Comparison of ENCODE assay signal across 10 cellular contexts in genomic region chr6:15259766-15260098, GRCh38. TPM values are rescaled to one million over a fixed set of nuclear protein-coding genes. Genes with fewer than 3 reads are reported as not detected.
DNase-seq lines count a peak whose midpoint lies in the region; ATAC-seq and TF ChIP-seq lines count a peak whose summit lies in the region.
"Had no signal": no experiment of that assay in that cellular context is flagged by ENCODE, and none has a peak within 500 bp of the region (broad histone marks: within the 10 kb centered on the region; RNA-seq: fewer than 3 reads in every experiment).

No MANE protein-coding gene starts in this region.

- peak overlapping the region; percentile 57 to 75 for H3K4me3 Mint-ChIP-seq in activated T-cell treated with anti-CD3 and anti-CD28 coated beads, Interleukin-2, amount 50 U/mL, for 72 hours
- H3K4me3 Mint-ChIP-seq in immature natural killer cell = peak overlapping the region in 2 of 5 donors; percentile 4 to 58
- H3K4me3 Mint-ChIP-seq in stimulated activated naive CD8-positive, alpha-beta T cell treated with anti-CD3 and anti-CD28 coated beads, Interleukin-15, amount 100 ng/mL, for 72 hours = peak overlapping the region; percentile 24 to 37

- peak overlapping the region; percentile 36; the same call in 1 of the 2 replicates for H3K27ac ChIP-seq in VCaP

- H3K27ac Mint-ChIP-seq in activated T-cell treated with anti-CD3 and anti-CD28 coated beads, Interleukin-2, amount 50 U/mL, for 72 hours = peak overlapping the region; percentile 87
- H3K27ac Mint-ChIP-seq in immature natural killer cell = peak overlapping the region; percentile 71 to 91 (median 81)
- peak overlapping the region; percentile 66 to 77 for H3K27ac Mint-ChIP-seq in stimulated activated naive CD8-positive, alpha-beta T cell treated with anti-CD3 and anti-CD28 coated beads, Interleukin-15, amount 100 ng/mL, for 72 hours

- H3K27me3 Mint-ChIP-seq in activated T-cell treated with anti-CD3 and anti-CD28 coated beads, Interleukin-2, amount 50 U/mL, for 72 hours (ENCODE audit: low read depth) = no peaks in the 10 kb centered on the region
- peaks cover 0 to 4% (median 0%) of the 10 kb centered on the region in 3 donors for H3K27me3 Mint-ChIP-seq in immature natural killer cell (ENCODE audit: low read depth in 3 of 3)
- H3K27me3 Mint-ChIP-seq in stimulated activated naive CD8-positive, alpha-beta T cell treated with anti-CD3 and anti-CD28 coated beads, Interleukin-15, amount 100 ng/mL, for 72 hours = no peaks in the 10 kb centered on the region

- no peak for ATAC-seq in activated T-cell treated with anti-CD3 and anti-CD28 coated beads, Interleukin-2, amount 50 U/mL, for 72 hours (replicated peaks in 1 of 2)
- no peak for ATAC-seq in stimulated activated naive CD8-positive, alpha-beta T cell treated with anti-CD3 and anti-CD28 coated beads, Interleukin-15, amount 100 ng/mL, for 72 hours
- no peak for ATAC-seq in HG03095 (IDR thresholded peaks at IDR 0.05; ENCODE audit: unreplicated experiment)
- ATAC-seq: left colon had no signal

- no peaks in the 10 kb centered on the region for H3K9me3 Mint-ChIP-seq in activated T-cell treated with anti-CD3 and anti-CD28 coated beads, Interleukin-2, amount 50 U/mL, for 72 hours
- H3K9me3 Mint-ChIP-seq in immature natural killer cell = no peaks in the 10 kb centered on the region
- H3K9me3 Mint-ChIP-seq in stimulated activated naive CD8-positive, alpha-beta T cell treated with anti-CD3 and anti-CD28 coated beads, Interleukin-15, amount 100 ng/mL, for 72 hours = no peaks in the 10 kb centered on the region

- peaks cover 16 to 40% of the 10 kb centered on the region in 2 donors for H3K36me3 Mint-ChIP-seq in activated T-cell treated with anti-CD3 and anti-CD28 coated beads, Interleukin-2, amount 50 U/mL, for 72 hours (ENCODE audit: insufficient read depth in 2 of 2)
- H3K36me3 Mint-ChIP-seq in immature natural killer cell = no peaks in the 10 kb centered on the region

- no peak for DNase-seq in activated T-cell treated with anti-CD3 and anti-CD28 coated beads, Interleukin-2, amount 50 U/mL, for 72 hours
- DNase-seq in activated T-cell treated with anti-CD3 and anti-CD28 coated beads, Interleukin-2, amount 50 U/mL, for 48 hours = no peak
- no peak for DNase-seq in immature natural killer cell
- no peak for DNase-seq in stimulated activated naive CD8-positive, alpha-beta T cell treated with anti-CD3 and anti-CD28 coated beads, Interleukin-15, amount 100 ng/mL, for 72 hours
- no peak for DNase-seq in HCEC 1CT
- no peak for DNase-seq in foreskin melanocyte
- DNase-seq: left colon, NCI-H2171 treated with DMSO at 0.1 percent for 48 hours had no signal

- TF ChIP-seq CTCF in VCaP (conservative IDR thresholded peaks at IDR 0.05) = no peak

- peaks cover 97% of the 10 kb centered on the region for H3K4me1 Mint-ChIP-seq in activated T-cell treated with anti-CD3 and anti-CD28 coated beads, Interleukin-2, amount 50 U/mL, for 72 hours (ENCODE audit: low read depth)
- H3K4me1 Mint-ChIP-seq in immature natural killer cell = peaks cover 92 to 99% of the 10 kb centered on the region in 2 donors
- peaks cover 96% of the 10 kb centered on the region for H3K4me1 Mint-ChIP-seq in stimulated activated naive CD8-positive, alpha-beta T cell treated with anti-CD3 and anti-CD28 coated beads, Interleukin-15, amount 100 ng/mL, for 72 hours

RNA-seq across cellular contexts. Expression of gene JARID2, which starts 13.9 kb away (rescaled TPM):
- total RNA-seq in activated T-cell treated with anti-CD3 and anti-CD28 coated beads, Interleukin-2, amount 50 U/mL, for 72 hours = 10 to 100 TPM; 37.9 to 53.0 TPM
- 10 to 100 TPM in 1 of 3 donors, 1 to 10 TPM in 2; 4.3 to 26.1 (median 7.8) TPM for polyA plus RNA-seq in immature natural killer cell
